ENCODE assay signal across 10 cellular contexts in the genomic region with DNA sequence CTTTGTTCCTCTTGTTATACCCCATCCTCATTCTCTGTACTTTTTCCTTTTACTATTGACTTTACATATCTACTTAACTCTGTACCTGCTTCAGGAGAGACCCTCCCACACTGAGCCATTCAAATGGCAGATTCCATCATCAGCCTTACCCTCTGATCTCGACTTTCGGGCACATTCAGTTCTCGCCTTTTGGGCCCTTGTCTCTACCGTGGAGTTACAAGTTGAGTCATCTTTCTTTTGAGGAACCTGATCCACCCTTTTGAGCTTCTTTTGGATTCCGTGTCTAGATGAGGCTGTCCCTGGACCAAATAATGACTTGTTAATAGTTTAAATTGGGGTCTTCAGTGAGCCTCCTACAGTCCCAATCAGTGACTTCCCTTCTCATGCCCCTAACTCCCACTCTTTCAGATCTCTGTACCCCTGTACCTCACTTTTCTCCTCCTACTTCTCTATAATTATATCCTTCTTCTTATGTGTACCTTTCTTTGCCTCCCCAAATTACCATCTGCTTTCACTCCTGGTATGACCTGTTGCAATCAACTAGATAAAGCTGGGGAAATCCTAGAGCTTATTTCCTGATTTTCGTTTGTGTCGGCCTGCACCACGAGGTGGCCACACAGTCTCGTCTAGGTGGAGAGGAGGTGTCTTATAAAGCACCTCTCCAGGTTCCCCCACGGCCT. TPM values are rescaled to one million over a fixed set of nuclear protein-coding genes. Genes with fewer than 3 reads are reported as not detected.
DNase-seq lines count a peak whose midpoint lies in the region; ATAC-seq and TF ChIP-seq lines count a peak whose summit lies in the region.
"Had no signal": no experiment of that assay in that cellular context is flagged by ENCODE, and none has a peak within 500 bp of the region (broad histone marks: within the 10 kb centered on the region; RNA-seq: fewer than 3 reads in every experiment).

No MANE protein-coding gene starts in this region.

- no peaks in the 10 kb centered on the region for H3K79me2 ChIP-seq in OCI-LY7 (ENCODE audit: insufficient read depth, low read depth, low read length)

- DNase-seq in stimulated activated CD4-positive, alpha-beta T cell treated with anti-CD3 and anti-CD28 coated beads, Interleukin-15, amount 100 ng/mL, for 24 hours: peak; percentile 39
- no peak for DNase-seq in stimulated activated CD4-positive, alpha-beta T cell treated with anti-CD3 and anti-CD28 coated beads, Interleukin-12 subunit alpha, Interleukin-12 subunit beta, amount 100 ng/mL, for 4 hours
- DNase-seq in OCI-LY7 (ENCODE audit: low spot score): peak; percentile 74
- DNase-seq in stimulated activated naive CD8-positive, alpha-beta T cell treated with anti-CD3 and anti-CD28 coated beads, Interleukin-15, Interleukin-2, amounts not matched to agents 100 U/mL and 50 U/mL, for 24 hours: no peak
- DNase-seq in epidermal melanocyte (ENCODE audit: insufficient read length, low spot score): no peak
- no peak for DNase-seq in esophagus squamous epithelium (lab: John Stamatoyannopoulos, UW)
- DNase-seq in central memory CD4-positive, alpha-beta T cell: no peak

- peak; percentile 84 for TF ChIP-seq CTCF in OCI-LY7 (conservative IDR thresholded peaks at IDR 0.05; ENCODE audit: low read length)
- no peak for TF ChIP-seq CTCF in esophagus squamous epithelium (IDR thresholded peaks at IDR 0.05)

- intact Hi-C loops in OCI-LY7 (cut with micrococcal nuclease; ENCODE audit: unreplicated experiment) (loop anchor here (1.0 to 10.0 kb wide), 7 partner anchors 195 to 602 kb away; a partner anchor contains a TSS), esophagus squamous epithelium (cut with DNase I) (no loop called here)

- H3K27ac ChIP-seq in OCI-LY7 (ENCODE audit: low read depth, low read length, poor library complexity, severe bottlenecking): no peak overlapping the region
- H3K27ac ChIP-seq in esophagus squamous epithelium: no peak overlapping the region
- H3K27ac ChIP-seq: SK-N-MC had no signal

- peak overlapping the region; percentile 70 for H3K4me2 ChIP-seq in OCI-LY7 (ENCODE audit: low read length)
- H3K4me2 ChIP-seq: BLaER1 treated with 17β-estradiol and CSF1 and Interleukin-3, amounts not matched to agents 10 nM and 100 nM had no signal

- no peaks in the 10 kb centered on the region for H3K27me3 ChIP-seq in esophagus squamous epithelium
- H3K27me3 ChIP-seq: BLaER1 treated with 17β-estradiol and CSF1 and Interleukin-3, amounts not matched to agents 10 nM and 100 nM had no signal

- H3K36me3 ChIP-seq in OCI-LY7 (ENCODE audit: insufficient read depth, low read length) (peaks cover 2% of the 10 kb centered on the region; the same call in 1 of the 2 replicates), esophagus squamous epithelium (peaks cover 4 to 100% (median 32%) of the 10 kb centered on the region in 3 donors)

- TF ChIP-seq POLR2A in esophagus squamous epithelium (IDR thresholded peaks at IDR 0.05): no peak

- BruUV-seq in OCI-LY7 (replicated peaks; lab: Mats Ljungman, UMichigan): no TSS peak

- ATAC-seq in HG02840 (IDR thresholded peaks at IDR 0.05; ENCODE audit: low FRiP score, unreplicated experiment): peak; percentile 43
- peak; percentile 66 for ATAC-seq in stimulated activated naive CD8-positive, alpha-beta T cell treated with anti-CD3 and anti-CD28 coated beads, Interleukin-15, Interleukin-2, amounts not matched to agents 100 U/mL and 50 U/mL, for 24 hours

- H2AFZ ChIP-seq in OCI-LY7 (ENCODE audit: low read length): no peak overlapping the region

- POLR2A ChIA-PET in OCI-LY7 (lab: Charles Lee): interaction anchor here (0.8 to 1.6 kb wide), 5 partner anchors 16 to 270 kb away, joined by 3 to 5 read pairs (median 3); no protein-coding TSS in a partner anchor

- H3K4me1 ChIP-seq in OCI-LY7 (ENCODE audit: insufficient read depth, low read length, poor library complexity, severe bottlenecking) (peaks cover 47% of the 10 kb centered on the region), esophagus squamous epithelium (no peaks in the 10 kb centered on the region)

- no peak overlapping the region for H3K4me3 ChIP-seq in OCI-LY7 (ENCODE audit: low read depth, low read length, poor library complexity, severe bottlenecking)
- H3K4me3 ChIP-seq in esophagus squamous epithelium: no peak overlapping the region
- H3K4me3 ChIP-seq: BLaER1 treated with 17β-estradiol and CSF1 and Interleukin-3, amounts not matched to agents 10 nM and 100 nM; SK-N-MC had no signal

- CTCF ChIA-PET in OCI-LY7 (lab: Charles Lee; ENCODE audit: unreplicated experiment): interaction anchor here (0.6 kb wide), 2 partner anchors 294 to 392 kb away, joined by 3 to 4 read pairs; no protein-coding TSS in a partner anchor

- H3K9me3 ChIP-seq in OCI-LY7 (ENCODE audit: low read length) (no peaks in the 10 kb centered on the region), esophagus squamous epithelium (peaks cover 0 to 8% (median 0%) of the 10 kb centered on the region in 3 donors)

- WGBS in esophagus squamous epithelium, 2 donors: 82 to 86% methylated on average over 8 to 10 of the region's 10 CpGs

- no peaks in the 10 kb centered on the region for H4K20me1 ChIP-seq in OCI-LY7 (ENCODE audit: insufficient read depth, low read length)
- H4K20me1 ChIP-seq: BLaER1 treated with 17β-estradiol and CSF1 and Interleukin-3, amounts not matched to agents 10 nM and 100 nM had no signal

- no peaks in the 10 kb centered on the region for H3K9me2 ChIP-seq in OCI-LY7 (ENCODE audit: insufficient read depth, low read length)

RNA-seq across cellular contexts. Expression of a gene that starts 17.2 kb away (rescaled TPM):
- 15.7 and 15.8 TPM in 2 replicates for total RNA-seq in OCI-LY7 (2014; rRNA removed; shearing (Covaris generic))
- total RNA-seq in OCI-LY7 (2022): 9.3 and 13.3 TPM in 2 replicates
- total RNA-seq in esophagus squamous epithelium: 10 to 100 TPM in 2 of 4 donors, 1 to 10 TPM in 2; 7.2 to 21.7 (median 13.1) TPM

RNA-seq across cellular contexts. Expression of a gene that starts 23.0 kb away (rescaled TPM):
- total RNA-seq in OCI-LY7 (2014; rRNA removed; shearing (Covaris generic)): 4.3 and 4.8 TPM in 2 replicates
- total RNA-seq in OCI-LY7 (2022) (4.4 and 6.4 TPM in 2 replicates), esophagus squamous epithelium (1 to 10 TPM in 3 of 4 donors, under 1 TPM in 1; 0.92 to 5.3 (median 2.4) TPM)

Comparison
In these comparisons a context has a peak if more than half of its experiments do, and no peak if none do; other contexts are left out.
1. DNase-seq: peak in stimulated activated CD4-positive, alpha-beta T cell treated with anti-CD3 and anti-CD28 coated beads, Interleukin-15, amount 100 ng/mL, for 24 hours (single experiment) and OCI-LY7 (single experiment); none in stimulated activated CD4-positive, alpha-beta T cell treated with anti-CD3 and anti-CD28 coated beads, Interleukin-12 subunit alpha, Interleukin-12 subunit beta, amount 100 ng/mL, for 4 hours (single experiment), stimulated activated naive CD8-positive, alpha-beta T cell treated with anti-CD3 and anti-CD28 coated beads, Interleukin-15, Interleukin-2, amounts not matched to agents 100 U/mL and 50 U/mL, for 24 hours (single experiment), epidermal melanocyte (single experiment), esophagus squamous epithelium (single experiment) and central memory CD4-positive, alpha-beta T cell (single experiment).